1 cellular context compared by ENCODE assay signal in genomic region chr13:87923713-87924112, GRCh38.
TF ChIP-seq lines count a peak whose summit lies in the region.

No MANE protein-coding gene starts in this region.

TF ChIP-seq in SK-N-SH treated with all-trans-retinoic acid at 6 μM for 48 hours, 23 proteins besides CTCF, POLR2A, EP300 and RAD21 (continued from another document):
- no peak for TF ChIP-seq ISL1 (CRISPR knock-in tag; IDR thresholded peaks at IDR 0.05)
- TF ChIP-seq BACH2 (CRISPR knock-in tag; IDR thresholded peaks at IDR 0.05; ENCODE audit: borderline replicate concordance) = no peak
- no peak for TF ChIP-seq SNAI2 (CRISPR knock-in tag; IDR thresholded peaks at IDR 0.05)
- no peak for TF ChIP-seq ESRRG (CRISPR knock-in tag; IDR thresholded peaks at IDR 0.05)
